Comparison of ENCODE assay signal across 8 cellular contexts in genomic region chr9:124216474-124217176, GRCh38. TPM values are rescaled to one million over a fixed set of nuclear protein-coding genes. Genes with fewer than 3 reads are reported as not detected.
DNase-seq lines count a peak whose midpoint lies in the region; ATAC-seq and TF ChIP-seq lines count a peak whose summit lies in the region.

No MANE protein-coding gene starts in this region.

- H3K4me1 Mint-ChIP-seq in natural killer cell, result peaks cover 70 to 85% of the 10 kb centered on the region in 2 donors

- H3K36me3 Mint-ChIP-seq in natural killer cell, result no peaks in the 10 kb centered on the region

- DNase-seq in NOMO-1 (lab: John Stamatoyannopoulos, UW; ENCODE audit: unreplicated experiment in 2 of 2), result peak; percentile 84 to 93
- DNase-seq in activated gamma-delta T cell (lab: John Stamatoyannopoulos, UW), result peak; percentile 13
- DNase-seq in natural killer cell, result peak; percentile 53
- DNase-seq in NCI-H510A (lab: John Stamatoyannopoulos, UW), result no peak
- DNase-seq in GOT3 (lab: John Stamatoyannopoulos, UW), result no peak
- no peak for DNase-seq in NCI-H524 (lab: John Stamatoyannopoulos, UW)

- H3K4me3 Mint-ChIP-seq in natural killer cell, result peak overlapping the region; percentile 84

- no peaks in the 10 kb centered on the region for H3K27me3 Mint-ChIP-seq in natural killer cell (ENCODE audit: low read depth in 2 of 2)

- TF ChIP-seq CTCF in natural killer cell (IDR thresholded peaks at IDR 0.05), result no peak

- intact Hi-C loops in natural killer cell (cut with micrococcal nuclease), result loop anchor here (5.0 kb wide), 2 partner anchors 41 to 71 kb away; partner anchors contain the start of gene NEK6

- H3K27ac Mint-ChIP-seq in natural killer cell, result peak overlapping the region; percentile 90 to 94

- no peaks in the 10 kb centered on the region for H3K9me3 Mint-ChIP-seq in natural killer cell

- peak; percentile 64 to 81 (median 77) for ATAC-seq in natural killer cell
- ATAC-seq in HG03039 (IDR thresholded peaks at IDR 0.05; ENCODE audit: unreplicated experiment), result no peak

- TF ChIP-seq POLR2A in GM19099 (IDR thresholded peaks at IDR 0.05; ENCODE audit: extremely low read depth, insufficient read length, low read depth), result peak; percentile 19

RNA-seq across cellular contexts. Expression of gene NEK6, which starts 41.1 kb away (rescaled TPM):
- total RNA-seq in natural killer cell, result 10 to 100 TPM; 25.0 to 34.9 (median 33.0) TPM

Comparison
In these comparisons a context has a peak if more than half of its experiments do, and no peak if none do; other contexts are left out.
1. DNase-seq: peak in NOMO-1 (2 of 2), activated gamma-delta T cell (single experiment) and natural killer cell (single experiment); none in NCI-H510A (single experiment), GOT3 (single experiment) and NCI-H524 (0 of 2).